21 cellular contexts compared by ENCODE assay signal in genomic region chr1:2344121-2344681, GRCh38. TPM values are rescaled to one million over a fixed set of nuclear protein-coding genes. Genes with fewer than 3 reads are reported as not detected.
DNase-seq lines count a peak whose midpoint lies in the region; ATAC-seq, FAIRE-seq and TF ChIP-seq lines count a peak whose summit lies in the region.
"Had no signal": no experiment of that assay in that cellular context is flagged by ENCODE, and none has a peak within 500 bp of the region (broad histone marks: within the 10 kb centered on the region; RNA-seq: fewer than 3 reads in every experiment).

No MANE protein-coding gene starts in this region.

- H2AFZ ChIP-seq in keratinocyte (ENCODE audit: control insufficient read depth, low read length), result no peak overlapping the region
- H2AFZ ChIP-seq: neural progenitor cell had no signal

- H3K4me1 Mint-ChIP-seq in natural killer cell treated with Interleukin-12 subunit alpha and Interleukin-12 subunit beta and Interleukin-15 and Interleukin-18, amount 100 ng/mL, for 72 hours (ENCODE audit: low read depth in 2 of 2), result peaks cover 0 to 2% of the 10 kb centered on the region in 2 donors
- no peaks in the 10 kb centered on the region for H3K4me1 Mint-ChIP-seq in natural killer cell

- H4K20me1 ChIP-seq in keratinocyte (ENCODE audit: control insufficient read depth, extremely low read depth, insufficient read depth, low read length), result no peaks in the 10 kb centered on the region

- H3K36me3 Mint-ChIP-seq in natural killer cell treated with Interleukin-12 subunit alpha and Interleukin-12 subunit beta and Interleukin-15 and Interleukin-18, amount 100 ng/mL, for 72 hours, result no peaks in the 10 kb centered on the region
- no peaks in the 10 kb centered on the region for H3K36me3 Mint-ChIP-seq in natural killer cell
- H3K36me3 Mint-ChIP-seq: activated CD4-positive, alpha-beta memory T cell treated with anti-CD3 and anti-CD28 coated beads for 36 hours; neural progenitor cell had no signal

- H3K4me2 ChIP-seq in keratinocyte (ENCODE audit: control insufficient read depth, extremely low read depth, insufficient read depth, low read depth, low read length), result peak overlapping the region; percentile 45
- H3K4me2 ChIP-seq: neural progenitor cell had no signal

- H3K79me2 ChIP-seq in keratinocyte (ENCODE audit: control insufficient read depth, insufficient read depth, low read length), result no peaks in the 10 kb centered on the region

- H3K27ac ChIP-seq in keratinocyte (ENCODE audit: control insufficient read depth, insufficient read depth, low read length) (no peak overlapping the region), aorta (ENCODE audit: low read depth in 1 of 2, low read length in 2 of 2) (no peak overlapping the region)
- H3K27ac ChIP-seq: neural progenitor cell, psoas muscle, thoracic aorta had no signal

- H3K4me3 ChIP-seq in keratinocyte (ENCODE audit: control insufficient read depth in 2 of 3, extremely low read depth in 1 of 3, insufficient read depth in 2 of 3, low read depth in 1 of 3, low read length in 3 of 3) (no peak overlapping the region), aorta (ENCODE audit: low read length in 2 of 2) (no peak overlapping the region)
- H3K4me3 ChIP-seq: neural progenitor cell, psoas muscle, thoracic aorta had no signal

- no peak overlapping the region for H3K9ac ChIP-seq in keratinocyte (ENCODE audit: control insufficient read depth, extremely low read depth, insufficient read depth, low read length)
- H3K9ac ChIP-seq: neural progenitor cell had no signal

- no peak for TF ChIP-seq CTCF in natural killer cell (IDR thresholded peaks at IDR 0.05)
- no peak for TF ChIP-seq CTCF in keratinocyte (optimal IDR thresholded peaks at IDR 0.05 in 1 of 3, IDR thresholded peaks at IDR 0.05 in 1 of 3, conservative IDR thresholded peaks at IDR 0.05 in 1 of 3; ENCODE audit: extremely low read depth in 1 of 3, insufficient read depth in 2 of 3, low read length in 3 of 3)

- H3K4me1 ChIP-seq in keratinocyte (ENCODE audit: control insufficient read depth, extremely low read depth, insufficient read depth, low read length), result peaks cover 8% of the 10 kb centered on the region
- no peaks in the 10 kb centered on the region for H3K4me1 ChIP-seq in aorta (ENCODE audit: control insufficient read depth in 1 of 2, insufficient read depth in 2 of 2, low read length in 2 of 2)
- H3K4me1 ChIP-seq: psoas muscle had no signal

- H3K9me1 ChIP-seq in keratinocyte (ENCODE audit: control insufficient read depth, extremely low read depth, insufficient read depth, low read length), result no peaks in the 10 kb centered on the region

- H3K9me3 Mint-ChIP-seq in natural killer cell treated with Interleukin-12 subunit alpha and Interleukin-12 subunit beta and Interleukin-15 and Interleukin-18, amount 100 ng/mL, for 72 hours, result no peaks in the 10 kb centered on the region
- H3K9me3 Mint-ChIP-seq in natural killer cell, result no peaks in the 10 kb centered on the region
- H3K9me3 Mint-ChIP-seq: activated CD4-positive, alpha-beta memory T cell treated with anti-CD3 and anti-CD28 coated beads for 36 hours; neural progenitor cell; T-helper 2 cell treated with Interferon-gamma antibody and Interleukin-4, amounts not matched to agents 5 μg/mL and 100 μg/mL, for 36 hours had no signal

- dilution Hi-C loops in keratinocyte (cut with MboI; ENCODE audit: extremely low pct_ligation_motif_present, low sequenced_read_pairs), result no loop called here

- FAIRE-seq in keratinocyte (lab: Jason Lieb, UNC), result no peak

- no peak for ATAC-seq in natural killer cell treated with Interleukin-12 subunit alpha and Interleukin-12 subunit beta and Interleukin-15 and Interleukin-18, amount 100 ng/mL, for 72 hours
- ATAC-seq in natural killer cell (no peak), aorta (ENCODE audit: low FRiP score) (no peak)

- WGBS in aorta, 2 donors, result 96 to 99% methylated on average over 24 of the region's 24 CpGs

- H3K27ac Mint-ChIP-seq in natural killer cell treated with Interleukin-12 subunit alpha and Interleukin-12 subunit beta and Interleukin-15 and Interleukin-18, amount 100 ng/mL, for 72 hours, result no peak overlapping the region
- no peak overlapping the region for H3K27ac Mint-ChIP-seq in natural killer cell
- H3K27ac Mint-ChIP-seq: activated CD4-positive, alpha-beta memory T cell treated with anti-CD3 and anti-CD28 coated beads for 36 hours; neural progenitor cell; T-helper 2 cell treated with Interferon-gamma antibody and Interleukin-4, amounts not matched to agents 5 μg/mL and 100 μg/mL, for 36 hours had no signal

- no peaks in the 10 kb centered on the region for H3K36me3 ChIP-seq in keratinocyte (ENCODE audit: control insufficient read depth in 2 of 2, extremely low read depth in 1 of 2, insufficient read depth in 2 of 2, low read length in 2 of 2)
- H3K36me3 ChIP-seq in aorta (ENCODE audit: control insufficient read depth in 1 of 2, insufficient read depth in 2 of 2, low read length in 1 of 2), result no peaks in the 10 kb centered on the region
- H3K36me3 ChIP-seq: neural progenitor cell, thoracic aorta had no signal

- intact Hi-C loops in natural killer cell (cut with micrococcal nuclease) (no loop called here), aorta (cut with DNase I) (no loop called here)

- H3K27me3 Mint-ChIP-seq in natural killer cell treated with Interleukin-12 subunit alpha and Interleukin-12 subunit beta and Interleukin-15 and Interleukin-18, amount 100 ng/mL, for 72 hours, result no peaks in the 10 kb centered on the region
- H3K27me3 Mint-ChIP-seq in natural killer cell (ENCODE audit: low read depth in 2 of 2), result no peaks in the 10 kb centered on the region
- H3K27me3 Mint-ChIP-seq: activated CD4-positive, alpha-beta memory T cell treated with anti-CD3 and anti-CD28 coated beads for 36 hours had no signal

- H3K9me3 ChIP-seq in keratinocyte (ENCODE audit: control insufficient read depth, low read depth, low read length) (no peaks in the 10 kb centered on the region), aorta (ENCODE audit: control insufficient read depth, low read length) (no peaks in the 10 kb centered on the region)
- H3K9me3 ChIP-seq: psoas muscle, thoracic aorta had no signal

- no peaks in the 10 kb centered on the region for H3K27me3 ChIP-seq in keratinocyte (ENCODE audit: control insufficient read depth, extremely low read depth, insufficient read depth, low read length)
- H3K27me3 ChIP-seq in aorta (ENCODE audit: control insufficient read depth in 1 of 2, insufficient read depth in 2 of 2, low read length in 1 of 2), result no peaks in the 10 kb centered on the region
- H3K27me3 ChIP-seq: neural progenitor cell had no signal

- peak; percentile 35 for DNase-seq in natural killer cell treated with Interleukin-12 subunit alpha and Interleukin-12 subunit beta and Interleukin-15 and Interleukin-18, amount 100 ng/mL, for 72 hours (ENCODE audit: low spot score)
- DNase-seq in natural killer cell (no peak), T-helper 22 cell (ENCODE audit: low read depth) (peak; percentile 1), keratinocyte (ENCODE audit: low read depth, low spot score) (no peak), aorta (peak; percentile 43 to 71), HuH-7.5 (ENCODE audit: low spot score) (no peak), NCI-H1694 (lab: John Stamatoyannopoulos, UW) (no peak), NCI-H748 treated with DMSO at 0.1 percent for 48 hours (lab: John Stamatoyannopoulos, UW) (no peak)
- DNase-seq: activated CD4-positive, alpha-beta memory T cell treated with anti-CD3 and anti-CD28 coated beads for 36 hours; activated CD4-positive, CD25-positive, alpha-beta regulatory T cell; effector memory CD4-positive, alpha-beta T cell; GOT3; IMR-90; NCI-H146; NCI-H226; stimulated activated CD4-positive, alpha-beta T cell treated with anti-CD3 and anti-CD28 coated beads, Interleukin-4, amount 100 ng/mL, for 24 hours; stimulated activated naive CD4-positive, alpha-beta T cell treated with Interleukin-2 at 50 U/mL for 16 hours had no signal

- no peak overlapping the region for H3K4me3 Mint-ChIP-seq in natural killer cell treated with Interleukin-12 subunit alpha and Interleukin-12 subunit beta and Interleukin-15 and Interleukin-18, amount 100 ng/mL, for 72 hours
- H3K4me3 Mint-ChIP-seq in natural killer cell, result no peak overlapping the region
- H3K4me3 Mint-ChIP-seq: activated CD4-positive, alpha-beta memory T cell treated with anti-CD3 and anti-CD28 coated beads for 36 hours; neural progenitor cell; T-helper 2 cell treated with Interferon-gamma antibody and Interleukin-4, amounts not matched to agents 5 μg/mL and 100 μg/mL, for 36 hours had no signal

RNA-seq across cellular contexts. Expression of gene MORN1, which starts 47.2 kb away (rescaled TPM):
- 1 to 10 TPM; 4.0 to 7.5 TPM for total RNA-seq in natural killer cell treated with Interleukin-12 subunit alpha and Interleukin-12 subunit beta and Interleukin-15 and Interleukin-18, amount 100 ng/mL, for 72 hours
- total RNA-seq in natural killer cell, result 1 to 10 TPM; 8.0 to 9.3 (median 8.8) TPM
- polyA plus RNA-seq in keratinocyte, result 2.1 to 3.9 TPM (median 3.7 TPM) in 3 replicates
- 1.3 TPM for polyA plus RNA-seq in keratinocyte (2011; ENCODE audit: low read depth)
- 1.6 and 2.2 TPM in 2 replicates for polyA plus RNA-seq in keratinocyte (2011; cell fraction: cytosol; rRNA removed)
- 7.3 and 8.8 TPM in 2 replicates for polyA plus RNA-seq in keratinocyte (2011; cell fraction: nucleus; rRNA removed)
- 2.3 and 4.0 TPM in 2 replicates for polyA plus RNA-seq in keratinocyte (2012; ENCODE audit: low replicate concordance)
- polyA minus RNA-seq in keratinocyte, result 5.3 to 6.3 TPM (median 5.9 TPM) in 3 replicates
- polyA minus RNA-seq in keratinocyte (2011; cell fraction: cytosol; rRNA and poly(A)+ RNA removed), result 2.3 TPM
- 4.7 and 7.0 TPM in 2 replicates for polyA minus RNA-seq in keratinocyte (2011; cell fraction: nucleus; rRNA and poly(A)+ RNA removed)
- total RNA-seq in aorta, result 10 to 100 TPM in 1 of 2 donors, 1 to 10 TPM in 1; 4.7 to 12.0 TPM
- 1 to 10 TPM in 1 of 2 donors, under 1 TPM in 1; 0.50 to 9.0 TPM for polyA plus RNA-seq in aorta

RNA-seq across cellular contexts. Expression of gene RER1, which starts 47.4 kb away (rescaled TPM):
- 100 to 1,000 TPM; 139 to 161 TPM for total RNA-seq in natural killer cell treated with Interleukin-12 subunit alpha and Interleukin-12 subunit beta and Interleukin-15 and Interleukin-18, amount 100 ng/mL, for 72 hours
- total RNA-seq in natural killer cell (10 to 100 TPM; 89.2 to 98.9 (median 91.9) TPM), aorta (10 to 100 TPM; 91.0 to 99.8 TPM)
- polyA plus RNA-seq in keratinocyte (242 to 297 TPM (median 254 TPM) in 3 replicates), aorta (10 to 100 TPM; 41.1 to 75.8 TPM)
- polyA plus RNA-seq in keratinocyte (2011; ENCODE audit: low read depth), result 34.5 TPM
- polyA plus RNA-seq in keratinocyte (2011; cell fraction: cytosol; rRNA removed), result 255 and 328 TPM in 2 replicates
- 371 and 414 TPM in 2 replicates for polyA plus RNA-seq in keratinocyte (2011; cell fraction: nucleus; rRNA removed)
- 127 and 149 TPM in 2 replicates for polyA plus RNA-seq in keratinocyte (2012; ENCODE audit: low replicate concordance)
- 101 to 343 TPM (median 322 TPM) in 3 replicates for polyA minus RNA-seq in keratinocyte
- 71.6 TPM for polyA minus RNA-seq in keratinocyte (2011; cell fraction: cytosol; rRNA and poly(A)+ RNA removed)
- 35.3 and 96.4 TPM in 2 replicates for polyA minus RNA-seq in keratinocyte (2011; cell fraction: nucleus; rRNA and poly(A)+ RNA removed)

Comparison
In these comparisons a context has a peak if more than half of its experiments do, and no peak if none do; other contexts are left out.
1. DNase-seq: peak in natural killer cell treated with Interleukin-12 subunit alpha and Interleukin-12 subunit beta and Interleukin-15 and Interleukin-18, amount 100 ng/mL, for 72 hours (single experiment), T-helper 22 cell (single experiment) and aorta (2 of 2); none in natural killer cell (single experiment), keratinocyte (single experiment), HuH-7.5 (single experiment), NCI-H1694 (single experiment) and NCI-H748 treated with DMSO at 0.1 percent for 48 hours (single experiment).